ENCODE assay signal across 19 cellular contexts in the genomic region with DNA sequence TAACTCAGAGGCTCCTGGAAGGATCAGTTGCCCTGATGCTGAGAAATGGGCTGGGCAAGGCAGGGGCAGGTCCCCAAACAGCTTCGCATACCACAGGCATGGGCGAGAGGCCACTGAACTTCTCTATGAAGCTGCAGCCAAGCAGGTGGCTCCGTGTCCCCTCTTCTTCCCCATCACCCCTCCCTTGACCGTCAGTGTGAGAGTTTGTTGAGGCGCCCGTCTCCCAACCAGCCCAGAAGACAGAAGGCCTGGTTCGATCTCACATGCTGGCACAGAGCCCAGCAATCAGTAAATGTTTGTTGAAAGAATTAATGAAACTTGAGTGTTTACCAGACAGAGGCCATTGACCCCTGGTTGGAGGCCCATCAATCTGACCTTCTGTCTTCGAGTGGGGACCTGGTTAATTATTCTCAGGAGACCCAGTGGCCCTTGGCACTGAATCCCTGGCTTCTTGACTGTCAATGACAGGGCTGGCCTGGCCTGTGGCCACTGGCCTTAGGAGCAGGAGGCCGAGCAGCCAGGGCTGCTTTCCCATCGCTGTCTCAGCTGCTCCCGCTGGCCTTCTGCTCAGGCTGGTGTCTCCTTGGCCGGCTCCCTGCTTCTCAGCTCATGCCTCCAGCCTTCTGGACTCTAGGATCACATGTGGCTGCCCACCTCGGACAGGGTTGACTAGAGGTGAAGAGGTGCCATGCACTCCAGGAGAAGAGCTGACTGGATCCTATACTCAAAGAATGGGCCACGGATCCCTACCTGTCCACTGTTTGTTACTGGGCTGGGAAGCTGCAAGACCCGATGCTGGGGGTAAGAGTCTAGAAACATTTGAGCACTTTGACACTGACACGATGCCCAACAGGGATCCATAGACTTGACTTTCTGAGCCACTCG.
DNase-seq lines count a peak whose midpoint lies in the region; ATAC-seq, FAIRE-seq and TF ChIP-seq lines count a peak whose summit lies in the region.
"Had no signal": no experiment of that assay in that cellular context is flagged by ENCODE, and none has a peak within 500 bp of the region (broad histone marks: within the 10 kb centered on the region; RNA-seq: fewer than 3 reads in every experiment).

No MANE protein-coding gene starts in this region.

- no peak for ATAC-seq in WTC11
- peak; percentile 93 for ATAC-seq in HepG2
- ATAC-seq in upper lobe of right lung = peak; percentile 56

- H3K4me3 Mint-ChIP-seq in WTC11 (no peak overlapping the region), chondrocyte (ENCODE audit: unreplicated experiment) (no peak overlapping the region)
- H3K4me3 Mint-ChIP-seq: neural crest cell had no signal

- H3K79me2 ChIP-seq in HepG2 (ENCODE audit: insufficient read depth, low read length) = no peaks in the 10 kb centered on the region

- H3K9me3 ChIP-seq in HepG2 (ENCODE audit: low read length) (no peaks in the 10 kb centered on the region), upper lobe of right lung (no peaks in the 10 kb centered on the region)
- H3K9me3 ChIP-seq: HAP-1 had no signal

- H3K4me2 ChIP-seq in HepG2 (ENCODE audit: low read depth, low read length) = peak overlapping the region; percentile 52

- intact Hi-C loops in HepG2 (cut with micrococcal nuclease; ENCODE audit: unreplicated experiment) = no loop called here
- intact Hi-C loops in upper lobe of right lung (cut with DNase I) = no loop called here

- H3K27me3 ChIP-seq in HepG2 (ENCODE audit: control insufficient read depth in 1 of 2, insufficient read depth in 2 of 2, low read length in 2 of 2) (peaks cover 0 to 59% of the 10 kb centered on the region in 2 experiments; a peak in 4 of 5 replicates), upper lobe of right lung (no peaks in the 10 kb centered on the region)
- H3K27me3 ChIP-seq: cardiac muscle cell had no signal

- 7% methylated on average over 15 of the region's 17 CpGs for WGBS in HepG2 (ENCODE audit: low lambda C conversion rate)

- POLR2A ChIA-PET in WTC11 (lab: Charles Lee) = no interaction called here
- POLR2A ChIA-PET in HepG2 (lab: Yijun Ruan, JAX) = no interaction called here

- H3K9me3 Mint-ChIP-seq in WTC11 = peaks cover 4% of the 10 kb centered on the region
- no peaks in the 10 kb centered on the region for H3K9me3 Mint-ChIP-seq in chondrocyte (ENCODE audit: low read depth)
- H3K9me3 Mint-ChIP-seq: neural crest cell had no signal

- BruUV-seq in HepG2 (replicated peaks; lab: Mats Ljungman, UMichigan) = no TSS peak

- TF ChIP-seq RAD21 in HepG2 (CRISPR knock-in tag; IDR thresholded peaks at IDR 0.05) = no peak

- H3K27ac ChIP-seq in HepG2 (ENCODE audit: extremely low read length, insufficient read depth, low read length) = no peak overlapping the region
- H3K27ac ChIP-seq in upper lobe of right lung = peak overlapping the region; percentile 24

- H3K4me1 ChIP-seq in HepG2 (ENCODE audit: insufficient read depth, low read length) (peaks cover 44% of the 10 kb centered on the region), upper lobe of right lung (peaks cover 17% of the 10 kb centered on the region)
- H3K4me1 ChIP-seq: HAP-1 had no signal

- H3K36me3 Mint-ChIP-seq in WTC11 (no peaks in the 10 kb centered on the region; the same call in 1 of the 2 replicates), chondrocyte (ENCODE audit: low read depth) (no peaks in the 10 kb centered on the region)

- peak; percentile 98 for FAIRE-seq in HepG2 (lab: Jason Lieb, UNC)
- FAIRE-seq: A204.1 had no signal

- H3K4me1 Mint-ChIP-seq in WTC11 (no peaks in the 10 kb centered on the region), chondrocyte (ENCODE audit: low read depth) (peaks cover 10% of the 10 kb centered on the region)

- no peak overlapping the region for H2AFZ ChIP-seq in HepG2 (ENCODE audit: low read length)

- H3K4me3 ChIP-seq in HepG2 (replicated peaks in 1 of 3; ENCODE audit: insufficient read depth in 1 of 3, low read depth in 2 of 3, low read length in 3 of 3) (peak overlapping the region in 1 of 3 experiments; percentile 11; a peak in 1 of 6 replicates), upper lobe of right lung (no peak overlapping the region)
- H3K4me3 ChIP-seq: cardiac muscle cell, HAP-1 had no signal

- in situ Hi-C loops in HepG2 (cut with HindIII; ENCODE audit: extremely low pct_ligation_motif_present, low pct_unique_long_range_greater_than_20kb) = no loop called here

- no peaks in the 10 kb centered on the region; the same call in 1 of the 2 replicates for H3K27me3 Mint-ChIP-seq in WTC11 (ENCODE audit: low read depth)
- no peaks in the 10 kb centered on the region for H3K27me3 Mint-ChIP-seq in chondrocyte (ENCODE audit: low read depth)

- peaks cover 27% of the 10 kb centered on the region for H4K20me1 ChIP-seq in HepG2 (ENCODE audit: insufficient read depth, low read length)

- DNase-seq in NCI-H748 (lab: John Stamatoyannopoulos, UW; ENCODE audit: unreplicated experiment) (peak; percentile 34), NCI-H748 treated with DMSO at 0.1 percent for 48 hours (lab: John Stamatoyannopoulos, UW) (no peak), WTC11 (ENCODE audit: low spot score) (no peak), HepG2 (ENCODE audit: low spot score) (peak; percentile 94), upper lobe of right lung (peak; percentile 81), activated T-cell treated with anti-CD3 and anti-CD28 coated beads for 4 hours (no peak), GOT3 (lab: John Stamatoyannopoulos, UW) (no peak), chondrocyte (ENCODE audit: low spot score) (no peak)
- DNase-seq: activated CD4-positive, alpha-beta T cell treated with anti-CD3 and anti-CD28 coated beads, Interleukin-2, amount 50 U/mL, for 48 hours; activated effector memory CD4-positive, alpha-beta T cell treated with anti-CD3 and anti-CD28 coated beads, Interleukin-2, amount 50 U/mL, for 16 hours; glutamatergic neuron; MM.1S; NCI-H226; stimulated activated CD4-positive, alpha-beta T cell treated with anti-CD3 and anti-CD28 coated beads, Interleukin-12 subunit alpha, Interleukin-12 subunit beta, amount 100 ng/mL, for 4 hours; T1000 had no signal

- TF ChIP-seq EP300 in HepG2 (IDR thresholded peaks at IDR 0.05; ENCODE audit: low read depth in 2 of 2, low read length in 2 of 2) (peak; percentile 28 to 92; a peak in 2 of 4 replicates), HepG2 (CRISPR knock-in tag; IDR thresholded peaks at IDR 0.05; ENCODE audit: borderline replicate concordance) (peak; percentile 72; the same call in 1 of the 2 replicates)

- H3K27ac Mint-ChIP-seq in WTC11 (no peak overlapping the region), chondrocyte (ENCODE audit: unreplicated experiment) (no peak overlapping the region)

- H3K9ac ChIP-seq in HepG2 (ENCODE audit: insufficient read depth, low read depth, low read length) = 0 out of 2 replicates have a peak overlapping the region, but pooled peaks have one; percentile 3

- CTCF ChIA-PET in WTC11 (lab: Charles Lee) = no interaction called here
- CTCF ChIA-PET in HepG2 (lab: Yijun Ruan, JAX; ENCODE audit: low intra/inter-chr PET ratio, low total read pairs) = no interaction called here

- H3K36me3 ChIP-seq in HepG2 (replicated peaks in 1 of 2; ENCODE audit: control insufficient read depth in 1 of 2, insufficient read depth in 2 of 2, low read length in 2 of 2) = no peaks in the 10 kb centered on the region
- no peaks in the 10 kb centered on the region for H3K36me3 ChIP-seq in upper lobe of right lung
- H3K36me3 ChIP-seq: cardiac muscle cell, HAP-1 had no signal

- TF ChIP-seq POLR2A in HepG2 (IDR thresholded peaks at IDR 0.05; ENCODE audit: insufficient read depth in 1 of 2, low read depth in 2 of 2, low read length in 2 of 2) = peak in 1 of 2 experiments; percentile 39; a peak in 1 of 4 replicates

- TF ChIP-seq CTCF in WTC11 (IDR thresholded peaks at IDR 0.05) (no peak), HepG2 (CRISPR knock-in tag; IDR thresholded peaks at IDR 0.05) (no peak), upper lobe of right lung (IDR thresholded peaks at IDR 0.05) (no peak), chondrocyte (IDR thresholded peaks at IDR 0.05) (no peak)

TF ChIP-seq in WTC11, 78 proteins besides CTCF, POLR2A, EP300 and RAD21:
- TF ChIP-seq GABPB1 (CRISPR knock-in tag; IDR thresholded peaks at IDR 0.05) = peak; percentile 37; the same call in 1 of the 2 replicates
- no peak for TF ChIP-seq FOXP1 (CRISPR knock-in tag; IDR thresholded peaks at IDR 0.05; ENCODE audit: borderline replicate concordance)

TF ChIP-seq in HepG2, 621 proteins besides CTCF, POLR2A, EP300 and RAD21 (continues in another document):
- TF ChIP-seq FOXK2 (IDR thresholded peaks at IDR 0.05) (no peak), ZNF766 (CRISPR knock-in tag; IDR thresholded peaks at IDR 0.05; ENCODE audit: borderline replicate concordance) (0 out of 2 replicates have a peak, but pooled peaks have one; percentile 13), ZFX (CRISPR knock-in tag; IDR thresholded peaks at IDR 0.05; ENCODE audit: low read depth) (peak; percentile 63), TARDBP (CRISPR knock-in tag; IDR thresholded peaks at IDR 0.05) (peak; percentile 94), NR2F2 (IDR thresholded peaks at IDR 0.05; ENCODE audit: borderline replicate concordance, low read depth) (peak; percentile 97), NRL (CRISPR knock-in tag; IDR thresholded peaks at IDR 0.05; ENCODE audit: borderline replicate concordance) (no peak), SPEN (CRISPR knock-in tag; IDR thresholded peaks at IDR 0.05; ENCODE audit: low read depth) (no peak; the same call in 1 of the 2 replicates), ZNF557 (CRISPR knock-in tag; IDR thresholded peaks at IDR 0.05) (0 out of 2 replicates have a peak, but pooled peaks have one; percentile 35), KDM2A (CRISPR knock-in tag; IDR thresholded peaks at IDR 0.05; ENCODE audit: borderline replicate concordance, low read depth) (peak; percentile 40; the same call in 1 of the 2 replicates), ZFP82 (CRISPR knock-in tag; IDR thresholded peaks at IDR 0.05; ENCODE audit: borderline replicate concordance) (no peak), ARNTL (CRISPR knock-in tag; IDR thresholded peaks at IDR 0.05) (peak; percentile 55; the same call in 1 of the 2 replicates), ZSCAN29 (CRISPR knock-in tag; conservative IDR thresholded peaks at IDR 0.05) (no peak)
- TF ChIP-seq, protein P1, sequence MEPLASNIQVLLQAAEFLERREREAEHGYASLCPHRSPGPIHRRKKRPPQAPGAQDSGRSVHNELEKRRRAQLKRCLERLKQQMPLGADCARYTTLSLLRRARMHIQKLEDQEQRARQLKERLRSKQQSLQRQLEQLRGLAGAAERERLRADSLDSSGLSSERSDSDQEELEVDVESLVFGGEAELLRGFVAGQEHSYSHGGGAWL (CRISPR knock-in tag; IDR thresholded peaks at IDR 0.05) = no peak
- TF ChIP-seq, protein P2, sequence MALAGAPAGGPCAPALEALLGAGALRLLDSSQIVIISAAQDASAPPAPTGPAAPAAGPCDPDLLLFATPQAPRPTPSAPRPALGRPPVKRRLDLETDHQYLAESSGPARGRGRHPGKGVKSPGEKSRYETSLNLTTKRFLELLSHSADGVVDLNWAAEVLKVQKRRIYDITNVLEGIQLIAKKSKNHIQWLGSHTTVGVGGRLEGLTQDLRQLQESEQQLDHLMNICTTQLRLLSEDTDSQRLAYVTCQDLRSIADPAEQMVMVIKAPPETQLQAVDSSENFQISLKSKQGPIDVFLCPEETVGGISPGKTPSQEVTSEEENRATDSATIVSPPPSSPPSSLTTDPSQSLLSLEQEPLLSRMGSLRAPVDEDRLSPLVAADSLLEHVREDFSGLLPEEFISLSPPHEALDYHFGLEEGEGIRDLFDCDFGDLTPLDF (CRISPR knock-in tag; IDR thresholded peaks at IDR 0.05) = no peak

Comparison
In these comparisons a context has a peak if more than half of its experiments do, and no peak if none do; other contexts are left out.
1. DNase-seq: peak in NCI-H748 (single experiment), HepG2 (single experiment) and upper lobe of right lung (single experiment); none in NCI-H748 treated with DMSO at 0.1 percent for 48 hours (single experiment), WTC11 (single experiment), activated T-cell treated with anti-CD3 and anti-CD28 coated beads for 4 hours (single experiment), GOT3 (single experiment) and chondrocyte (single experiment).